Comparison of ENCODE assay signal across 19 cellular contexts in the genomic region with DNA sequence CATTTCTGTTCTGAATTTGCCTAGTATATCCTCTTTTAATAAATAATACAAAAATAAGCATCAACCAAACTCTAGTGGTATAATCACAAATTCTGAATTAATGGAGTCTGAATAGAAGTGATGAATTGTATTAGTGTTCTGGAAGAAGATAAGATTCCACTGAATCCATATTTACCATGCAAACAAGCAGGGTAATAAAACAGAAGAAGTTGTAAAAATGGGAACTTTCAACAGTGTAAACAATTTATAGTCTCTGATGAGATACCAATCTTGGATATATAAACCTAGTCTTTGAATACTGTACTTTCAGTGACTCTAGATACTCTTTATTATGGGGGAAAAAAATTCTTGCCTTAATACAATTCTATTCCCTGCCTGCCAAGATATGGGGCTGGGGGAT.
A peak's percentile ranks its signal among the peaks of the same experiment; 100 is the strongest.
DNase-seq lines count a peak whose midpoint lies in the region; ATAC-seq and TF ChIP-seq lines count a peak whose summit lies in the region.
"Had no signal": no experiment of that assay in that cellular context is flagged by ENCODE, and none has a peak within 500 bp of the region (broad histone marks: within the 10 kb centered on the region; RNA-seq: fewer than 3 reads in every experiment).

No MANE protein-coding gene starts in this region.

- peak overlapping the region; percentile 99 for H3K27ac ChIP-seq in PC-3 (ENCODE audit: low read length)
- no peak overlapping the region for H3K27ac ChIP-seq in OCI-LY7 (ENCODE audit: low read depth, low read length, poor library complexity, severe bottlenecking)
- H3K27ac ChIP-seq: A549; BLaER1 treated with 17β-estradiol and CSF1 and Interleukin-3, amounts not matched to agents 10 nM and 100 nM had no signal

- H3K27ac Mint-ChIP-seq in Caco-2 (ENCODE audit: unreplicated experiment) (no peak overlapping the region), nephron progenitor cell (peak overlapping the region; percentile 41)
- H3K27ac Mint-ChIP-seq: CD4-positive, alpha-beta memory T cell had no signal

- H3K79me2 ChIP-seq in PC-3 (ENCODE audit: low read length) (no peaks in the 10 kb centered on the region), OCI-LY7 (ENCODE audit: insufficient read depth, low read depth, low read length) (no peaks in the 10 kb centered on the region)

- POLR2A ChIA-PET in Caco-2 (lab: Charles Lee), result no interaction called here
- POLR2A ChIA-PET in PC-3 (lab: Charles Lee; ENCODE audit: unreplicated experiment), result no interaction called here
- POLR2A ChIA-PET in OCI-LY7 (lab: Charles Lee), result interaction anchor here (0.5 to 0.7 kb wide), 2 partner anchors 322 to 405 kb away, joined by 3 read pairs; no protein-coding TSS in a partner anchor

- H3F3A ChIP-seq in PC-3 (ENCODE audit: low read length, unreplicated experiment), result no peaks in the 10 kb centered on the region

- CTCF ChIA-PET in Caco-2 (lab: Charles Lee), result no interaction called here
- CTCF ChIA-PET in PC-3 (lab: Charles Lee), result no interaction called here
- CTCF ChIA-PET in OCI-LY7 (lab: Charles Lee; ENCODE audit: unreplicated experiment), result interaction anchor here (0.6 kb wide), 1 partner anchor 303 kb away, joined by 3 read pairs; no protein-coding TSS in a partner anchor

- H3K9me3 Mint-ChIP-seq in Caco-2 (ENCODE audit: unreplicated experiment) (no peaks in the 10 kb centered on the region), nephron progenitor cell (no peaks in the 10 kb centered on the region)
- H3K9me3 Mint-ChIP-seq: CD4-positive, alpha-beta memory T cell had no signal

- intact Hi-C loops in Caco-2 (cut with micrococcal nuclease; ENCODE audit: unreplicated experiment), result no loop called here
- intact Hi-C loops in PC-3 (cut with micrococcal nuclease), result no loop called here
- intact Hi-C loops in OCI-LY7 (cut with micrococcal nuclease; ENCODE audit: unreplicated experiment), result no loop called here

- H3K9me3 ChIP-seq in Caco-2, result no peaks in the 10 kb centered on the region
- no peaks in the 10 kb centered on the region for H3K9me3 ChIP-seq in PC-3 (ENCODE audit: low read length)
- H3K9me3 ChIP-seq in OCI-LY7 (ENCODE audit: low read length), result no peaks in the 10 kb centered on the region
- H3K9me3 ChIP-seq: A549; BE2C; BLaER1 treated with 17β-estradiol and CSF1 and Interleukin-3, amounts not matched to agents 10 nM and 100 nM had no signal

- H3K4me2 ChIP-seq in PC-3 (ENCODE audit: low read length) (peak overlapping the region; percentile 52; the same call in 1 of the 2 replicates), OCI-LY7 (ENCODE audit: low read length) (no peak overlapping the region)
- H3K4me2 ChIP-seq: A549 had no signal

- peak overlapping the region; percentile 79 for H3K9ac ChIP-seq in PC-3 (ENCODE audit: low read length)
- H3K9ac ChIP-seq: BLaER1 treated with 17β-estradiol and CSF1 and Interleukin-3, amounts not matched to agents 10 nM and 100 nM had no signal

- BruUV-seq in Caco-2 (replicated peaks; lab: Mats Ljungman, UMichigan) (no TSS peak), PC-3 (replicated peaks; lab: Mats Ljungman, UMichigan) (no TSS peak), OCI-LY7 (replicated peaks; lab: Mats Ljungman, UMichigan) (no TSS peak)

- no peaks in the 10 kb centered on the region for H3K9me2 ChIP-seq in PC-3 (replicated peaks; ENCODE audit: low read length)
- H3K9me2 ChIP-seq in OCI-LY7 (ENCODE audit: insufficient read depth, low read length), result no peaks in the 10 kb centered on the region

- H2AFZ ChIP-seq in PC-3 (ENCODE audit: low read length) (no peak overlapping the region), OCI-LY7 (ENCODE audit: low read length) (no peak overlapping the region)

- H3K27me3 Mint-ChIP-seq in Caco-2 (ENCODE audit: insufficient read depth, unreplicated experiment), result peaks cover 10% of the 10 kb centered on the region
- H3K27me3 Mint-ChIP-seq in nephron progenitor cell (ENCODE audit: low read depth, poor library complexity), result peaks cover 4% of the 10 kb centered on the region
- H3K27me3 Mint-ChIP-seq: CD4-positive, alpha-beta memory T cell had no signal

- H3K27me3 ChIP-seq in Caco-2 (replicated peaks; ENCODE audit: control insufficient read depth, insufficient read depth, low read length) (no peaks in the 10 kb centered on the region), PC-3 (ENCODE audit: low read length) (no peaks in the 10 kb centered on the region)
- H3K27me3 ChIP-seq: BE2C; BLaER1 treated with 17β-estradiol and CSF1 and Interleukin-3, amounts not matched to agents 10 nM and 100 nM had no signal

- H3K4me3 Mint-ChIP-seq in Caco-2 (ENCODE audit: unreplicated experiment) (peak overlapping the region; percentile 23), nephron progenitor cell (no peak overlapping the region)
- H3K4me3 Mint-ChIP-seq: CD4-positive, alpha-beta memory T cell had no signal

- H3K36me3 Mint-ChIP-seq in Caco-2 (ENCODE audit: insufficient read depth, unreplicated experiment), result no peaks in the 10 kb centered on the region
- H3K36me3 Mint-ChIP-seq in nephron progenitor cell (ENCODE audit: low read depth), result no peaks in the 10 kb centered on the region
- H3K36me3 Mint-ChIP-seq: CD4-positive, alpha-beta memory T cell had no signal

- ATAC-seq in PC-3, result peak; percentile 34
- ATAC-seq in HG02884 (IDR thresholded peaks at IDR 0.05; ENCODE audit: unreplicated experiment), result no peak
- ATAC-seq: A549 had no signal

- H3K4me1 Mint-ChIP-seq in Caco-2 (ENCODE audit: low read depth, unreplicated experiment) (peaks cover 9% of the 10 kb centered on the region), nephron progenitor cell (peaks cover 34% of the 10 kb centered on the region)
- H3K4me1 Mint-ChIP-seq: CD4-positive, alpha-beta memory T cell had no signal

- H3K4me3 ChIP-seq in Caco-2 (ENCODE audit: low read depth, low read length), result no peak overlapping the region
- H3K4me3 ChIP-seq in LNCaP clone FGC (ENCODE audit: low read depth, low read length), result peak overlapping the region; percentile 11; the same call in 1 of the 2 replicates
- H3K4me3 ChIP-seq in PC-3 (ENCODE audit: low read length), result no peak overlapping the region
- no peak overlapping the region for H3K4me3 ChIP-seq in OCI-LY7 (ENCODE audit: low read depth, low read length, poor library complexity, severe bottlenecking)
- H3K4me3 ChIP-seq: A549; BLaER1 treated with 17β-estradiol and CSF1 and Interleukin-3, amounts not matched to agents 10 nM and 100 nM had no signal

- TF ChIP-seq CTCF in Caco-2 (IDR thresholded peaks at IDR 0.05; ENCODE audit: insufficient read depth in 1 of 2, low read depth in 1 of 2, low read length in 1 of 2, severe bottlenecking in 1 of 2, unreplicated experiment in 1 of 2) (no peak), LNCaP clone FGC (IDR thresholded peaks at IDR 0.05; ENCODE audit: control insufficient read depth, extremely low read depth, insufficient read depth) (no peak), PC-3 (conservative IDR thresholded peaks at IDR 0.05; ENCODE audit: low read depth, low read length) (no peak), nephron progenitor cell (IDR thresholded peaks at IDR 0.05) (no peak), OCI-LY7 (conservative IDR thresholded peaks at IDR 0.05; ENCODE audit: low read length) (no peak)

- DNase-seq in Caco-2 (no peak), LNCaP clone FGC (ENCODE audit: low read depth) (peak; percentile 61), PC-3 (peak; percentile 54), nephron progenitor cell (no peak), OCI-LY7 (ENCODE audit: low spot score) (no peak), amygdala (lab: John Stamatoyannopoulos, UW) (no peak)
- DNase-seq: 8988T; ACHN; AML-193; BE2C; CD4-positive, alpha-beta memory T cell; COR-L47; DMS153; DND-41; GOT3; HCEC 1CT had no signal

- no peaks in the 10 kb centered on the region for H3K36me3 ChIP-seq in Caco-2 (ENCODE audit: control insufficient read depth, insufficient read depth, low read length)
- no peaks in the 10 kb centered on the region for H3K36me3 ChIP-seq in PC-3 (ENCODE audit: low read depth, low read length)
- H3K36me3 ChIP-seq in OCI-LY7 (ENCODE audit: insufficient read depth, low read length), result no peaks in the 10 kb centered on the region
- H3K36me3 ChIP-seq: BE2C had no signal

- H3K4me1 ChIP-seq in Caco-2 (peaks cover 15% of the 10 kb centered on the region), PC-3 (ENCODE audit: insufficient read depth, low read length) (peaks cover 68% of the 10 kb centered on the region), OCI-LY7 (ENCODE audit: insufficient read depth, low read length, poor library complexity, severe bottlenecking) (no peaks in the 10 kb centered on the region)
- H3K4me1 ChIP-seq: BE2C had no signal

- no peaks in the 10 kb centered on the region for H4K20me1 ChIP-seq in PC-3 (ENCODE audit: low read length)
- H4K20me1 ChIP-seq in OCI-LY7 (ENCODE audit: insufficient read depth, low read length), result no peaks in the 10 kb centered on the region

Comparison
In these comparisons a context has a peak if more than half of its experiments do, and no peak if none do; other contexts are left out.
1. DNase-seq: peak in LNCaP clone FGC (single experiment) and PC-3 (single experiment); none in Caco-2 (0 of 2), nephron progenitor cell (single experiment), OCI-LY7 (single experiment) and amygdala (0 of 56).